8 cellular contexts compared by ENCODE assay signal in the genomic region with DNA sequence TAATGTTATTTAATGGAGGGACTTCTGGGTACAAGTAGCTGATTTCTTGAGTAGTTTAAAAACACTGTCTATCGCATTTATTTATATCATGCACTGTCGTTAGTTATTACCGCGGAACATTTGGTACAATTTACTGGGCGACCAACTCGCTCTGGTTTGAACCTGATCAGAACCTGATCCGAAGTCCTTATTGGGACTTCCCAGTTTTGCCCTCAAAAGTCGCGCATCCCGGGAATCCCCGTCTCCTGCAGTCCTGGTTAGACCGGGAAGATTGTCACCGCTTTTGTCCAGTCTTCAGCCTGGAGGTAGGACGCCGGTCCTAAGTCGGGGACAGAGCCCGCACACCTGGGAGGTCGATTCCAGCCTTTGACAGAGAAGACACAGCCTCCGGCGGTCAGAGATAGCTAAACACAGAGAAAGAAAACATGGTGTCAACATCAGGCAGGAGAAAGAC. TPM values are rescaled to one million over a fixed set of nuclear protein-coding genes. Genes with fewer than 3 reads are reported as not detected.
DNase-seq lines count a peak whose midpoint lies in the region; ATAC-seq and TF ChIP-seq lines count a peak whose summit lies in the region.

No MANE protein-coding gene starts in this region.

- no peaks in the 10 kb centered on the region for H3K9me3 ChIP-seq in CD8-positive, alpha-beta T cell (ENCODE audit: low read length)

- intact Hi-C loops in CD8-positive, alpha-beta T cell (cut with DNase I, micrococcal nuclease): loop anchor here (1.0 to 10.0 kb wide), 12 partner anchors 8 to 1668 kb away; a partner anchor contains a TSS
- intact Hi-C loops in posterior vena cava (cut with DNase I): loop anchor here in 1 of 2 donors (2.0 kb wide), 1 partner anchor 34 kb away; a partner anchor contains a TSS

- POLR2A ChIA-PET in CD8-positive, alpha-beta T cell (lab: Charles Lee): interaction anchor here (1.0 to 5.1 kb wide), 14 partner anchors 9 to 337 kb away, joined by 3 to 99 read pairs (median 8); a partner anchor contains a TSS

- no peaks in the 10 kb centered on the region for H3K36me3 ChIP-seq in CD8-positive, alpha-beta T cell (ENCODE audit: insufficient read depth, low read length)

- ATAC-seq in CD8-positive, alpha-beta T cell: no peak
- no peak for ATAC-seq in memory B cell (ENCODE audit: low read depth)

- H3K27me3 ChIP-seq in CD8-positive, alpha-beta T cell (ENCODE audit: insufficient read depth, low read length): no peaks in the 10 kb centered on the region

- peaks cover 29% of the 10 kb centered on the region for H3K36me3 Mint-ChIP-seq in CD8-positive, alpha-beta T cell
- H3K36me3 Mint-ChIP-seq in HFFc6 (ENCODE audit: low read depth): peaks cover 12% of the 10 kb centered on the region
- peaks cover 21% of the 10 kb centered on the region for H3K36me3 Mint-ChIP-seq in T-helper 1 cell treated with Interleukin-12 subunit alpha and Interleukin-12 subunit beta and Interleukin-4 antibody, amounts not matched to agents 30 μg/mL and 1 μg/mL, for 36 hours (ENCODE audit: low read depth)
- H3K36me3 Mint-ChIP-seq in memory B cell: peaks cover 8% of the 10 kb centered on the region

- peaks cover 8% of the 10 kb centered on the region for H3K27me3 Mint-ChIP-seq in CD8-positive, alpha-beta T cell (ENCODE audit: low read depth)
- H3K27me3 Mint-ChIP-seq in HFFc6 (ENCODE audit: insufficient read depth): peaks cover 5% of the 10 kb centered on the region
- H3K27me3 Mint-ChIP-seq in T-helper 1 cell treated with Interleukin-12 subunit alpha and Interleukin-12 subunit beta and Interleukin-4 antibody, amounts not matched to agents 30 μg/mL and 1 μg/mL, for 36 hours (ENCODE audit: low read depth): peaks cover 8% of the 10 kb centered on the region
- H3K27me3 Mint-ChIP-seq in memory B cell: no peaks in the 10 kb centered on the region

- H3K4me1 Mint-ChIP-seq in CD8-positive, alpha-beta T cell (ENCODE audit: low read depth): peaks cover 54% of the 10 kb centered on the region
- H3K4me1 Mint-ChIP-seq in HFFc6 (ENCODE audit: low read depth): peaks cover 38% of the 10 kb centered on the region
- peaks cover 35% of the 10 kb centered on the region for H3K4me1 Mint-ChIP-seq in T-helper 1 cell treated with Interleukin-12 subunit alpha and Interleukin-12 subunit beta and Interleukin-4 antibody, amounts not matched to agents 30 μg/mL and 1 μg/mL, for 36 hours (ENCODE audit: low read depth)
- peaks cover 20% of the 10 kb centered on the region for H3K4me1 Mint-ChIP-seq in memory B cell

- peak overlapping the region; percentile 95 for H3K4me3 Mint-ChIP-seq in CD8-positive, alpha-beta T cell
- H3K4me3 Mint-ChIP-seq in HFFc6 (peak overlapping the region; percentile 97), memory B cell (peak overlapping the region; percentile 96)
- H3K4me3 Mint-ChIP-seq in T-helper 1 cell treated with Interleukin-12 subunit alpha and Interleukin-12 subunit beta and Interleukin-4 antibody, amounts not matched to agents 30 μg/mL and 1 μg/mL, for 36 hours: peak overlapping the region; percentile 97

- no peaks in the 10 kb centered on the region for H3K9me3 Mint-ChIP-seq in CD8-positive, alpha-beta T cell
- H3K9me3 Mint-ChIP-seq in HFFc6 (no peaks in the 10 kb centered on the region), memory B cell (no peaks in the 10 kb centered on the region)
- no peaks in the 10 kb centered on the region for H3K9me3 Mint-ChIP-seq in T-helper 1 cell treated with Interleukin-12 subunit alpha and Interleukin-12 subunit beta and Interleukin-4 antibody, amounts not matched to agents 30 μg/mL and 1 μg/mL, for 36 hours

- peak in 5 of 7 experiments; percentile 8 to 55 (median 22) for DNase-seq in CD8-positive, alpha-beta T cell
- DNase-seq in HFFc6: peak; percentile 34
- DNase-seq in ecto neural progenitor cell (ENCODE audit: low spot score): peak; percentile 56
- DNase-seq in memory B cell (ENCODE audit: low spot score in 2 of 2): peak; percentile 23 to 24
- peak in 27 of 49 donors; percentile 5 to 49 (median 20) for DNase-seq in substantia nigra (lab: John Stamatoyannopoulos, UW)
- DNase-seq in posterior vena cava (ENCODE audit: low spot score): no peak
- DNase-seq in DMS79 treated with DMSO at 0.1 percent for 48 hours (lab: John Stamatoyannopoulos, UW): no peak

- H3K27ac Mint-ChIP-seq in CD8-positive, alpha-beta T cell: peak overlapping the region; percentile 99
- H3K27ac Mint-ChIP-seq in HFFc6: peak overlapping the region; percentile 97
- H3K27ac Mint-ChIP-seq in T-helper 1 cell treated with Interleukin-12 subunit alpha and Interleukin-12 subunit beta and Interleukin-4 antibody, amounts not matched to agents 30 μg/mL and 1 μg/mL, for 36 hours: peak overlapping the region; percentile 99
- H3K27ac Mint-ChIP-seq in memory B cell: peak overlapping the region; percentile 98

- CTCF ChIA-PET in CD8-positive, alpha-beta T cell (lab: Charles Lee): interaction anchor here (1.1 to 2.1 kb wide), 6 partner anchors 9 to 486 kb away, joined by 3 to 11 read pairs (median 4); no protein-coding TSS in a partner anchor

- no peak for TF ChIP-seq CTCF in CD8-positive, alpha-beta T cell (IDR thresholded peaks at IDR 0.05)
- no peak for TF ChIP-seq CTCF in HFFc6 (IDR thresholded peaks at IDR 0.05)

- peak overlapping the region; percentile 97 for H3K27ac ChIP-seq in CD8-positive, alpha-beta T cell (ENCODE audit: low read depth, low read length)
- peak overlapping the region; percentile 79 for H3K27ac ChIP-seq in substantia nigra (ENCODE audit: low read depth, low read length, poor library complexity, severe bottlenecking)

- peak overlapping the region; percentile 72 for H3K4me3 ChIP-seq in CD8-positive, alpha-beta T cell (ENCODE audit: low read depth, low read length)

- H3K4me1 ChIP-seq in CD8-positive, alpha-beta T cell (ENCODE audit: insufficient read depth, low read length): peaks cover 31% of the 10 kb centered on the region

RNA-seq across cellular contexts. Expression of a gene that starts 0.7 kb away (rescaled TPM):
- total RNA-seq in CD8-positive, alpha-beta T cell: 10 to 100 TPM; 23.3 to 23.4 TPM
- total RNA-seq in HFFc6 (2021; fragmentation: NEBNext Ultra II Directional; extraction: Animal tissue kit (Norgen Biotek cat#: 25700)): 10 to 100 TPM; 28.4 to 35.1 (median 29.8) TPM
- total RNA-seq in posterior vena cava: 10 to 100 TPM; 22.0 to 40.2 TPM

RNA-seq across cellular contexts. Expression of a gene that starts 34.4 kb away (rescaled TPM):
- 10 to 100 TPM; 91.3 to 97.0 TPM for total RNA-seq in CD8-positive, alpha-beta T cell
- total RNA-seq in HFFc6 (2021; fragmentation: NEBNext Ultra II Directional; extraction: Animal tissue kit (Norgen Biotek cat#: 25700)): 10 to 100 TPM; 31.6 to 36.5 (median 34.8) TPM
- 10 to 100 TPM; 75.7 to 76.2 TPM for total RNA-seq in posterior vena cava

RNA-seq across cellular contexts. Expression of a gene that starts 44.3 kb away (rescaled TPM):
- total RNA-seq in CD8-positive, alpha-beta T cell: not detected
- total RNA-seq in HFFc6 (2021; fragmentation: NEBNext Ultra II Directional; extraction: Animal tissue kit (Norgen Biotek cat#: 25700)): not detected
- not detected for total RNA-seq in posterior vena cava

Comparison
In these comparisons a context has a peak if more than half of its experiments do, and no peak if none do; other contexts are left out.
1. DNase-seq: peak in CD8-positive, alpha-beta T cell (5 of 7), HFFc6 (single experiment), ecto neural progenitor cell (single experiment), memory B cell (2 of 2) and substantia nigra (27 of 49); none in posterior vena cava (single experiment) and DMS79 treated with DMSO at 0.1 percent for 48 hours (single experiment).
2. Peak in every context shown above with its lines, with median percentiles within 50 percentile points of each other: H3K27ac Mint-ChIP-seq and H3K4me3 Mint-ChIP-seq.